ENCODE assay signal across 9 cellular contexts in the genomic region with DNA sequence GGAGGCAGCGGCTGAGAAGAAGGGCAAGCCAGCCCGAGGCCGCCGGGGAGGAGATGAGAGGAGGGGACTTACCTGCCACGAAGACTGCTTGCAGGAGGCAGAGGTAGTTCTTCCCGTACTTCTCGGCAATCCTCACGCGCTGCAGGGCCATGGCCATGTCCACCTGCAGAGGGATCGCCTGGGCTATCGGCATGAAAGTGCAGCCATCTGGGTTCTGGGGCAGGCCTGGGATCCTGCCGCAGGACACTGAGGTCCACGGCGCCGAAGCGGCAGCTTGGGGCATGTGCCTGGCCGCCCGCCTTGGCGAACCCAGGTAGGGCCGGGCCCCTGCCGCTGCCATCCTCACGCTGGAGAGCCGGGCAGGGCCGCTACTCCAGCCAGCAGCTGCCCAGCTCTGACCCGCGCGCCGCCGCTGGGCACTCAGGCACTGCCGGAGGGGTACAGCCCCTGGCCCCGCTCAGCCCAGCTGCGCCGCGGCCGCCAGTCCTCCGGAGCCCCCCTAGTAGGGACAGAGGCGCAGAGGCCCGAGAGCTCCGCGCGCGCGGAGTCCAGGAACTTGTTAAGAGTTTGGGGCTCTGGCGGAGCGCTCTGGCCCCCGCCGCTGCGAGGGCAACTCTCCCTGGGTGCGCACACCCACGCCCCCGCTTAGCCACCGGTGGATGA. TPM values are rescaled to one million over a fixed set of nuclear protein-coding genes. Genes with fewer than 3 reads are reported as not detected.
DNase-seq lines count a peak whose midpoint lies in the region; ATAC-seq and TF ChIP-seq lines count a peak whose summit lies in the region.
"Had no signal": no experiment of that assay in that cellular context is flagged by ENCODE, and none has a peak within 500 bp of the region (broad histone marks: within the 10 kb centered on the region; RNA-seq: fewer than 3 reads in every experiment).

No MANE protein-coding gene starts in this region.

- H3K4me3 Mint-ChIP-seq in activated naive CD4-positive, alpha-beta T cell treated with anti-CD3 and anti-CD28 coated beads, Interleukin-2, amount 10 ng/mL, durations not matched to agents 7 days and 5 days, result no peak overlapping the region
- H3K4me3 Mint-ChIP-seq in chondrocyte (ENCODE audit: unreplicated experiment), result peak overlapping the region; percentile 60

- no peaks in the 10 kb centered on the region for H3K36me3 Mint-ChIP-seq in activated naive CD4-positive, alpha-beta T cell treated with anti-CD3 and anti-CD28 coated beads, Interleukin-2, amount 10 ng/mL, durations not matched to agents 7 days and 5 days
- H3K36me3 Mint-ChIP-seq in chondrocyte (ENCODE audit: low read depth), result no peaks in the 10 kb centered on the region

- H3K9me3 ChIP-seq in right lobe of liver (no peaks in the 10 kb centered on the region), upper lobe of right lung (no peaks in the 10 kb centered on the region), MM.1S (replicated peaks; ENCODE audit: insufficient read depth, low read length) (no peaks in the 10 kb centered on the region)

- no peak overlapping the region for H3K27ac Mint-ChIP-seq in activated naive CD4-positive, alpha-beta T cell treated with anti-CD3 and anti-CD28 coated beads, Interleukin-2, amount 10 ng/mL, durations not matched to agents 7 days and 5 days
- no peak overlapping the region for H3K27ac Mint-ChIP-seq in chondrocyte (ENCODE audit: unreplicated experiment)

- intact Hi-C loops in right lobe of liver (cut with DNase I) (no loop called here), upper lobe of right lung (cut with DNase I) (no loop called here)

- peaks cover 0 to 3% (median 0%) of the 10 kb centered on the region in 4 donors for H3K4me1 ChIP-seq in right lobe of liver
- H3K4me1 ChIP-seq in upper lobe of right lung, result no peaks in the 10 kb centered on the region
- no peaks in the 10 kb centered on the region for H3K4me1 ChIP-seq in MM.1S (ENCODE audit: low read length)

- H3K4me3 ChIP-seq in right lobe of liver (peak overlapping the region; percentile 3 to 29 (median 9)), upper lobe of right lung (peak overlapping the region; percentile 35), MM.1S (ENCODE audit: low read length) (no peak overlapping the region)

- DNase-seq in activated naive CD4-positive, alpha-beta T cell treated with anti-CD3 and anti-CD28 coated beads, Interleukin-2, amount 10 ng/mL, durations not matched to agents 7 days and 5 days, result peak; percentile 19
- DNase-seq in activated naive CD4-positive, alpha-beta T cell treated with Interleukin-2 at 50 U/mL for 16 hours, result no peak
- peak; percentile 77 for DNase-seq in chondrocyte (ENCODE audit: low spot score)
- no peak for DNase-seq in right lobe of liver
- DNase-seq in upper lobe of right lung, result no peak
- no peak for DNase-seq in COLO829 (ENCODE audit: low spot score)
- no peak for DNase-seq in MM.1S
- DNase-seq in epidermal melanocyte (ENCODE audit: insufficient read length, low spot score), result no peak
- DNase-seq: COR-L47 had no signal

- peaks cover 7% of the 10 kb centered on the region for H3K4me1 Mint-ChIP-seq in activated naive CD4-positive, alpha-beta T cell treated with anti-CD3 and anti-CD28 coated beads, Interleukin-2, amount 10 ng/mL, durations not matched to agents 7 days and 5 days
- H3K4me1 Mint-ChIP-seq in chondrocyte (ENCODE audit: low read depth), result peaks cover 3% of the 10 kb centered on the region

- ATAC-seq in right lobe of liver (peak; percentile 21 to 56 (median 50)), upper lobe of right lung (no peak)

- no peak overlapping the region for H3K9ac ChIP-seq in MM.1S (ENCODE audit: low read length)

- CTCF ChIA-PET in activated naive CD4-positive, alpha-beta T cell treated with anti-CD3 and anti-CD28 coated beads, Interleukin-2, amount 10 ng/mL, durations not matched to agents 7 days and 5 days (lab: Charles Lee), result no interaction called here

- peaks cover 41% of the 10 kb centered on the region for H3K27me3 Mint-ChIP-seq in activated naive CD4-positive, alpha-beta T cell treated with anti-CD3 and anti-CD28 coated beads, Interleukin-2, amount 10 ng/mL, durations not matched to agents 7 days and 5 days
- peaks cover 17% of the 10 kb centered on the region for H3K27me3 Mint-ChIP-seq in chondrocyte (ENCODE audit: low read depth)

- 33% methylated on average over 1 of the region's 52 CpGs for WGBS in right lobe of liver (ENCODE audit: insufficient coverage, low coverage, low lambda C conversion rate, missing lambda C conversion rate)

- H3K27me3 ChIP-seq in right lobe of liver (no peaks in the 10 kb centered on the region), upper lobe of right lung (no peaks in the 10 kb centered on the region), MM.1S (replicated peaks; ENCODE audit: insufficient read depth, low read length) (no peaks in the 10 kb centered on the region)

- H3K9me2 ChIP-seq in MM.1S (replicated peaks; ENCODE audit: insufficient read depth, low read length), result no peaks in the 10 kb centered on the region

- no peak overlapping the region for H3K4me2 ChIP-seq in MM.1S (ENCODE audit: low read depth, low read length)

- TF ChIP-seq CTCF in chondrocyte (IDR thresholded peaks at IDR 0.05) (no peak), right lobe of liver (IDR thresholded peaks at IDR 0.05) (no peak), upper lobe of right lung (IDR thresholded peaks at IDR 0.05) (no peak), MM.1S (IDR thresholded peaks at IDR 0.05; ENCODE audit: low read length) (no peak)

- no peaks in the 10 kb centered on the region for H3K9me3 Mint-ChIP-seq in activated naive CD4-positive, alpha-beta T cell treated with anti-CD3 and anti-CD28 coated beads, Interleukin-2, amount 10 ng/mL, durations not matched to agents 7 days and 5 days
- peaks cover 4% of the 10 kb centered on the region for H3K9me3 Mint-ChIP-seq in chondrocyte (ENCODE audit: low read depth)

- H3K36me3 ChIP-seq in right lobe of liver (no peaks in the 10 kb centered on the region), upper lobe of right lung (no peaks in the 10 kb centered on the region), MM.1S (replicated peaks; ENCODE audit: insufficient read depth, low read length) (no peaks in the 10 kb centered on the region)

- H3K79me2 ChIP-seq in MM.1S (ENCODE audit: low read length), result no peaks in the 10 kb centered on the region

- no peaks in the 10 kb centered on the region for H3F3A ChIP-seq in MM.1S (ENCODE audit: insufficient read depth, low read length)

- no peak overlapping the region for H3K27ac ChIP-seq in right lobe of liver
- H3K27ac ChIP-seq in upper lobe of right lung, result no peak overlapping the region
- H3K27ac ChIP-seq in MM.1S (ENCODE audit: low read length), result no peak overlapping the region

- TF ChIP-seq POLR2A in right lobe of liver (IDR thresholded peaks at IDR 0.05), result no peak

- no peak overlapping the region for H2AFZ ChIP-seq in MM.1S (ENCODE audit: low read length)

- H4K20me1 ChIP-seq in MM.1S (ENCODE audit: insufficient read depth, low read length), result no peaks in the 10 kb centered on the region

RNA-seq across cellular contexts. Expression of gene MCF2, which starts 16.0 kb away (rescaled TPM):
- 0.10 TPM in 1 of 3 replicates, not detected in the others for total RNA-seq in chondrocyte
- under 1 TPM in 4 of 6 experiments, not detected in 2; 0.11 to 0.25 (median 0.17) TPM for total RNA-seq in right lobe of liver
- total RNA-seq in upper lobe of right lung, result not detected

Comparison
In these comparisons a context has a peak if more than half of its experiments do, and no peak if none do; other contexts are left out.
1. DNase-seq: peak in activated naive CD4-positive, alpha-beta T cell treated with anti-CD3 and anti-CD28 coated beads, Interleukin-2, amount 10 ng/mL, durations not matched to agents 7 days and 5 days (single experiment) and chondrocyte (single experiment); none in activated naive CD4-positive, alpha-beta T cell treated with Interleukin-2 at 50 U/mL for 16 hours (single experiment), right lobe of liver (0 of 3), upper lobe of right lung (single experiment), COLO829 (single experiment), MM.1S (single experiment) and epidermal melanocyte (single experiment).